ENCODE assay signal across 2 cellular contexts in genomic region chr4:125676583-125676982, GRCh38.
TF ChIP-seq lines count a peak whose summit lies in the region.

No MANE protein-coding gene starts in this region.

TF ChIP-seq in GM23338, 12 proteins besides CTCF, POLR2A, EP300 and RAD21:
- TF ChIP-seq ZNF462 (CRISPR knock-in tag; IDR thresholded peaks at IDR 0.05) (no peak), EZH2phosphoT487 (IDR thresholded peaks at IDR 0.05; ENCODE audit: unreplicated experiment) (no peak), ZNF114 (CRISPR knock-in tag; IDR thresholded peaks at IDR 0.05) (no peak), JUNB (IDR thresholded peaks at IDR 0.05; ENCODE audit: unreplicated experiment) (no peak), ZNF331 (CRISPR knock-in tag; IDR thresholded peaks at IDR 0.05; ENCODE audit: low read depth) (no peak), NANOG (IDR thresholded peaks at IDR 0.05; ENCODE audit: borderline replicate concordance) (no peak), EZH2 (IDR thresholded peaks at IDR 0.05; ENCODE audit: low read depth, unreplicated experiment) (no peak), STAT1 (IDR thresholded peaks at IDR 0.05; ENCODE audit: unreplicated experiment) (no peak), REST (IDR thresholded peaks at IDR 0.05; ENCODE audit: unreplicated experiment) (no peak), ETS1 (IDR thresholded peaks at IDR 0.05) (no peak), CREB1 (CRISPR knock-in tag; IDR thresholded peaks at IDR 0.05; ENCODE audit: low read depth) (no peak), POLR2AphosphoS5 (IDR thresholded peaks at IDR 0.05; ENCODE audit: low read depth) (no peak)

TF ChIP-seq in WTC11, 78 proteins besides CTCF, POLR2A, EP300 and RAD21 (continued from another document):
- TF ChIP-seq ZNF281 (CRISPR knock-in tag; IDR thresholded peaks at IDR 0.05): no peak
- no peak for TF ChIP-seq FOXP4 (CRISPR knock-in tag; IDR thresholded peaks at IDR 0.05)
- no peak for TF ChIP-seq FOXP1 (CRISPR knock-in tag; IDR thresholded peaks at IDR 0.05; ENCODE audit: borderline replicate concordance)
- TF ChIP-seq ATF2 (CRISPR knock-in tag; IDR thresholded peaks at IDR 0.05; ENCODE audit: borderline replicate concordance, low read depth): no peak
- no peak for TF ChIP-seq ZNF232 (CRISPR knock-in tag; IDR thresholded peaks at IDR 0.05)
- TF ChIP-seq PRDM15 (CRISPR knock-in tag; IDR thresholded peaks at IDR 0.05): no peak
- TF ChIP-seq ZNF396 (CRISPR knock-in tag; IDR thresholded peaks at IDR 0.05; ENCODE audit: borderline replicate concordance): no peak
- TF ChIP-seq NFYB (CRISPR knock-in tag; conservative IDR thresholded peaks at IDR 0.05; ENCODE audit: low read depth): no peak
- TF ChIP-seq ATF3 (CRISPR knock-in tag; conservative IDR thresholded peaks at IDR 0.05): no peak
- TF ChIP-seq USF1 (CRISPR knock-in tag; IDR thresholded peaks at IDR 0.05): no peak
- no peak for TF ChIP-seq IRF2 (CRISPR knock-in tag; IDR thresholded peaks at IDR 0.05; ENCODE audit: borderline replicate concordance, low read depth)
- TF ChIP-seq ZNF671 (CRISPR knock-in tag; IDR thresholded peaks at IDR 0.05): no peak
